18 cellular contexts compared by ENCODE assay signal in genomic region chr16:27108051-27108770, GRCh38. TPM values are rescaled to one million over a fixed set of nuclear protein-coding genes. Genes with fewer than 3 reads are reported as not detected.
"Had no signal": no experiment of that assay in that cellular context is flagged by ENCODE, and none has a peak within 500 bp of the region (broad histone marks: within the 10 kb centered on the region; RNA-seq: fewer than 3 reads in every experiment).

No MANE protein-coding gene starts in this region.

- H3K4me3 Mint-ChIP-seq: activated naive CD4-positive, alpha-beta T cell treated with anti-CD3 and anti-CD28 coated beads for 36 hours; nephron progenitor cell had no signal

- H3K4me1 ChIP-seq: thyroid gland, uterus had no signal

- DNase-seq: activated naive CD4-positive, alpha-beta T cell treated with anti-CD3 and anti-CD28 coated beads for 36 hours; dermis blood vessel endothelial cell; islet precursor cell; nephron progenitor cell; ovary; sigmoid colon; spleen; T-helper 9 cell; thyroid gland; uterus had no signal

- H3K27ac ChIP-seq: ovary, sigmoid colon, spleen, thyroid gland, uterus had no signal

- H3K36me3 ChIP-seq: ovary, sigmoid colon, spleen, thyroid gland, uterus had no signal

- H3K9me3 ChIP-seq: ovary, sigmoid colon, thyroid gland, uterus had no signal

- ATAC-seq: activated CD4-positive, CD25-positive, alpha-beta regulatory T cell treated with anti-CD3 and anti-CD28 coated beads, Interleukin-2, amount 50 U/mL, for 24 hours had no signal

- H3K9me3 Mint-ChIP-seq: activated naive CD4-positive, alpha-beta T cell treated with anti-CD3 and anti-CD28 coated beads for 36 hours; nephron progenitor cell had no signal

- H3K4me3 ChIP-seq: hepatocyte, ovary, sigmoid colon, spleen, thyroid gland, uterus had no signal

- H3K27ac Mint-ChIP-seq: activated naive CD4-positive, alpha-beta T cell treated with anti-CD3 and anti-CD28 coated beads for 36 hours had no signal

- H3K27me3 ChIP-seq: hepatocyte, ovary, sigmoid colon, uterus had no signal

RNA-seq across cellular contexts. Expression of gene C16orf82, which starts 41.5 kb away (rescaled TPM):
- total RNA-seq: activated naive CD4-positive, alpha-beta T cell treated with anti-CD3 and anti-CD28 coated beads for 36 hours; astrocyte; bronchial epithelial cell; cerebellum; dermis blood vessel endothelial cell; hepatocyte; lung microvascular endothelial cell; sigmoid colon; spleen; uterus had no signal
- polyA plus RNA-seq: adipose tissue, esophagus, hepatocyte, ovary, sigmoid colon, spleen had no signal
